In genomic region chr3:40079203-40079844, GRCh38 we compare ENCODE assay signal across 13 cellular contexts.
DNase-seq lines count a peak whose midpoint lies in the region; ATAC-seq and TF ChIP-seq lines count a peak whose summit lies in the region.
"Had no signal": no experiment of that assay in that cellular context is flagged by ENCODE, and none has a peak within 500 bp of the region (broad histone marks: within the 10 kb centered on the region; RNA-seq: fewer than 3 reads in every experiment).

No MANE protein-coding gene starts in this region.

- TF ChIP-seq CTCF in HFFc6 (IDR thresholded peaks at IDR 0.05): no peak
- no peak for TF ChIP-seq CTCF in cardiac fibroblast (IDR thresholded peaks at IDR 0.05; ENCODE audit: low read depth, low read length)
- TF ChIP-seq CTCF in hepatocyte (IDR thresholded peaks at IDR 0.05; ENCODE audit: poor library complexity): no peak
- no peak for TF ChIP-seq CTCF in thoracic aorta (IDR thresholded peaks at IDR 0.05)

- whole genome bisulfite sequencing in hepatocyte (ENCODE audit: low lambda C conversion rate, missing lambda C conversion rate): 64% methylated on average over 4 of the region's 4 CpGs

- ATAC-seq in thoracic aorta (ENCODE audit: insufficient number of reproducible peaks, low FRiP score, low read depth) (no peak), GM18858 (IDR thresholded peaks at IDR 0.05; ENCODE audit: unreplicated experiment) (no peak)
- ATAC-seq: activated naive CD8-positive, alpha-beta T cell treated with anti-CD3 and anti-CD28 coated beads, Interleukin-2, amount 50 U/mL, for 24 hours; natural killer cell treated with Interleukin-12 subunit alpha and Interleukin-12 subunit beta and Interleukin-15 and Interleukin-18, amount 100 ng/mL, for 72 hours had no signal

- peaks cover 33% of the 10 kb centered on the region for H3K36me3 Mint-ChIP-seq in HFFc6 (ENCODE audit: low read depth)
- H3K36me3 Mint-ChIP-seq: natural killer cell treated with Interleukin-12 subunit alpha and Interleukin-12 subunit beta and Interleukin-15 and Interleukin-18, amount 100 ng/mL, for 72 hours had no signal

- no peaks in the 10 kb centered on the region for H3K27me3 Mint-ChIP-seq in HFFc6 (ENCODE audit: insufficient read depth)
- H3K27me3 Mint-ChIP-seq: activated naive CD8-positive, alpha-beta T cell treated with anti-CD3 and anti-CD28 coated beads, Interleukin-2, amount 50 U/mL, for 24 hours had no signal

- H4K20me1 ChIP-seq in hepatocyte (ENCODE audit: insufficient read depth, poor library complexity, severe bottlenecking): no peaks in the 10 kb centered on the region

- H3K9me3 ChIP-seq in hepatocyte (ENCODE audit: low read depth) (peaks cover 4% of the 10 kb centered on the region), thoracic aorta (no peaks in the 10 kb centered on the region)
- H3K9me3 ChIP-seq: sigmoid colon had no signal

- H2AFZ ChIP-seq in hepatocyte: no peak overlapping the region

- no peaks in the 10 kb centered on the region for H3K79me2 ChIP-seq in hepatocyte

- H3K4me3 Mint-ChIP-seq in HFFc6: peak overlapping the region; percentile 30; the same call in 1 of the 2 replicates
- H3K4me3 Mint-ChIP-seq: activated naive CD8-positive, alpha-beta T cell treated with anti-CD3 and anti-CD28 coated beads, Interleukin-2, amount 50 U/mL, for 24 hours; natural killer cell treated with Interleukin-12 subunit alpha and Interleukin-12 subunit beta and Interleukin-15 and Interleukin-18, amount 100 ng/mL, for 72 hours had no signal

- H3K27me3 ChIP-seq in hepatocyte (no peaks in the 10 kb centered on the region), thoracic aorta (replicated peaks; ENCODE audit: insufficient read depth) (no peaks in the 10 kb centered on the region)
- H3K27me3 ChIP-seq: sigmoid colon had no signal

- DNase-seq in HFFc6 (peak; percentile 87), cardiac fibroblast (ENCODE audit: low read depth in 2 of 2) (peak; percentile 72 to 83), hepatocyte (ENCODE audit: low spot score) (peak; percentile 29), thoracic aorta (ENCODE audit: low spot score) (no peak), SKM-1 treated with dmso at 0.1 percent for 144 hours (lab: John Stamatoyannopoulos, UW; ENCODE audit: unreplicated experiment) (no peak), MV-4-11 (lab: John Stamatoyannopoulos, UW) (no peak), NK-92 (lab: John Stamatoyannopoulos, UW; ENCODE audit: unreplicated experiment) (no peak)
- DNase-seq: activated naive CD8-positive, alpha-beta T cell treated with anti-CD3 and anti-CD28 coated beads, Interleukin-2, amount 50 U/mL, for 24 hours; NCI-H510A treated with DMSO at 0.1 percent for 48 hours; sigmoid colon had no signal

- H3K36me3 ChIP-seq in hepatocyte (replicated peaks; ENCODE audit: insufficient read depth, low read depth): no peaks in the 10 kb centered on the region
- no peaks in the 10 kb centered on the region for H3K36me3 ChIP-seq in thoracic aorta
- H3K36me3 ChIP-seq: sigmoid colon had no signal

- no peak overlapping the region for H3K4me3 ChIP-seq in cardiac fibroblast (replicated peaks in 1 of 2; ENCODE audit: low read depth in 2 of 2, low read length in 2 of 2)
- H3K4me3 ChIP-seq in hepatocyte: no peak overlapping the region
- no peak overlapping the region for H3K4me3 ChIP-seq in thoracic aorta
- H3K4me3 ChIP-seq: sigmoid colon had no signal

- H3K27ac Mint-ChIP-seq in HFFc6: peak overlapping the region; percentile 86
- H3K27ac Mint-ChIP-seq: activated naive CD8-positive, alpha-beta T cell treated with anti-CD3 and anti-CD28 coated beads, Interleukin-2, amount 50 U/mL, for 24 hours; natural killer cell treated with Interleukin-12 subunit alpha and Interleukin-12 subunit beta and Interleukin-15 and Interleukin-18, amount 100 ng/mL, for 72 hours had no signal

- H3K9me3 Mint-ChIP-seq in HFFc6: peaks cover 15% of the 10 kb centered on the region

- H3K4me1 ChIP-seq in hepatocyte (ENCODE audit: insufficient read depth) (no peaks in the 10 kb centered on the region), thoracic aorta (ENCODE audit: control insufficient read depth in 1 of 2, low read depth in 2 of 2) (peaks cover 10 to 17% of the 10 kb centered on the region in 2 donors)

- no peaks in the 10 kb centered on the region for H3K9me2 ChIP-seq in hepatocyte (replicated peaks; ENCODE audit: insufficient read depth)

- H3K4me1 Mint-ChIP-seq in HFFc6 (ENCODE audit: low read depth): peaks cover 62% of the 10 kb centered on the region
- H3K4me1 Mint-ChIP-seq: activated naive CD8-positive, alpha-beta T cell treated with anti-CD3 and anti-CD28 coated beads, Interleukin-2, amount 50 U/mL, for 24 hours had no signal

- H3K27ac ChIP-seq in hepatocyte: peak overlapping the region; percentile 32
- peak overlapping the region; percentile 53 to 74 for H3K27ac ChIP-seq in thoracic aorta
- H3K27ac ChIP-seq: HL-60, sigmoid colon had no signal

- H3K4me2 ChIP-seq in hepatocyte: no peak overlapping the region

Comparison
In these comparisons a context has a peak if more than half of its experiments do, and no peak if none do; other contexts are left out.
1. DNase-seq: peak in HFFc6 (single experiment), cardiac fibroblast (2 of 2) and hepatocyte (single experiment); none in thoracic aorta (single experiment), SKM-1 treated with dmso at 0.1 percent for 144 hours (single experiment), MV-4-11 (single experiment) and NK-92 (single experiment).